26 cellular contexts compared by ENCODE assay signal in the genomic region with DNA sequence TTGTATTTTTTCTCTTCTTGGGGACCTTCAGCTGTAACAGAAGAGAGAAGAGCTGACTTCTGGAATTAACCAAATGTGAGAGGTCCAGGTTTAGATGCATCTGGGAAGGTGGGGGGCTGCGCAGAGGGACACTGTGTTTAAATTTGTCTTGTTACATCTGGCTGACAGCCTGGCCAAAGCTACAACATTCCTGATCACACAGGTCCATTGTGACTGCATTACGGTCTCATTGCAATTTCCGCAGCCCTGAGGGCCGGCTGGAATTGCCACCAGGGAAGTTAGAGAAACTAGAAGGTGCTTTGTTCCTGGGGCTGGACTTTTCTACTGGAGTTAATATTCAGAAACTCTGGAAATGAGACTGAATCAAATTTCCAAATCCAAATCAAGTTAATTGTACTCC.
"Had no signal": no experiment of that assay in that cellular context is flagged by ENCODE, and none has a peak within 500 bp of the region (broad histone marks: within the 10 kb centered on the region; RNA-seq: fewer than 3 reads in every experiment).

No MANE protein-coding gene starts in this region.

- H3K27ac Mint-ChIP-seq: immature natural killer cell; mesothelial cell of epicardium; naive B cell; natural killer cell; nephron progenitor cell; progenitor cell of endocrine pancreas; stimulated activated naive B cell treated with anti-CD40 and anti-IgM and Interleukin-4, amounts not matched to agents 10 μg/mL and 1 μg/mL and 100 μg/mL, for 72 hours; type B pancreatic cell had no signal

- H3K27ac ChIP-seq: heart left ventricle, left ventricle myocardium inferior, neutrophil, ovary, right atrium auricular region, right lobe of liver, stomach, tibial nerve, uterus had no signal

- H3K27me3 ChIP-seq: ovary, right atrium auricular region, right lobe of liver, uterus had no signal

- H3K36me3 ChIP-seq: heart left ventricle, left ventricle myocardium inferior, neutrophil, ovary, right atrium auricular region, right lobe of liver, stomach, tibial nerve, uterus had no signal

- H3K4me1 ChIP-seq: left ventricle myocardium inferior, right atrium auricular region, right lobe of liver, uterus had no signal

- H3K4me2 ChIP-seq: smooth muscle cell had no signal

- DNase-seq: heart left ventricle; hypothalamus; immature natural killer cell; left ventricle myocardium inferior; mesendoderm; naive B cell; natural killer cell; nephron progenitor cell; occipital lobe; ovary; right lobe of liver; stimulated activated CD4-positive, alpha-beta T cell treated with anti-CD3 and anti-CD28 coated beads, Interleukin-15, amount 100 ng/mL, for 24 hours; stimulated activated CD4-positive, alpha-beta T cell treated with anti-CD3 and anti-CD28 coated beads, Interleukin-2, amount 100 ng/mL, for 24 hours; stimulated activated CD4-positive, alpha-beta T cell treated with anti-CD3 and anti-CD28 coated beads, Interleukin-4, amount 100 ng/mL, for 1 hour; stimulated activated naive B cell treated with anti-CD40 and anti-IgM and Interleukin-4, amounts not matched to agents 10 μg/mL and 1 μg/mL and 100 μg/mL, for 72 hours; stimulated activated naive CD8-positive, alpha-beta T cell treated with anti-CD3 and anti-CD28 coated beads, Interleukin-15, Interleukin-2, amounts not matched to agents 100 U/mL and 50 U/mL, for 24 hours; stomach; uterus had no signal

- H3K9me3 Mint-ChIP-seq: immature natural killer cell; mesothelial cell of epicardium; natural killer cell; nephron progenitor cell; stimulated activated naive B cell treated with anti-CD40 and anti-IgM and Interleukin-4, amounts not matched to agents 10 μg/mL and 1 μg/mL and 100 μg/mL, for 72 hours; type B pancreatic cell had no signal

- H3K4me3 Mint-ChIP-seq: immature natural killer cell; mesothelial cell of epicardium; natural killer cell; nephron progenitor cell; stimulated activated naive B cell treated with anti-CD40 and anti-IgM and Interleukin-4, amounts not matched to agents 10 μg/mL and 1 μg/mL and 100 μg/mL, for 72 hours; type B pancreatic cell had no signal

- H3K9me3 ChIP-seq: heart left ventricle, left ventricle myocardium inferior, neutrophil, ovary, right atrium auricular region, right lobe of liver, stomach, tibial nerve, uterus had no signal

- H3K36me3 Mint-ChIP-seq: immature natural killer cell; mesothelial cell of epicardium; naive B cell; natural killer cell; stimulated activated naive B cell treated with anti-CD40 and anti-IgM and Interleukin-4, amounts not matched to agents 10 μg/mL and 1 μg/mL and 100 μg/mL, for 72 hours; type B pancreatic cell had no signal

- H3K4me3 ChIP-seq: heart left ventricle, left ventricle myocardium inferior, lung, ovary, right atrium auricular region, right lobe of liver, smooth muscle cell, stomach, tibial nerve, uterus had no signal
